ENCODE assay signal across 20 cellular contexts in genomic region chr11:33703234-33703633, GRCh38. TPM values are rescaled to one million over a fixed set of nuclear protein-coding genes. Genes with fewer than 3 reads are reported as not detected.
DNase-seq lines count a peak whose midpoint lies in the region; ATAC-seq, FAIRE-seq and TF ChIP-seq lines count a peak whose summit lies in the region.
"Had no signal": no experiment of that assay in that cellular context is flagged by ENCODE, and none has a peak within 500 bp of the region (broad histone marks: within the 10 kb centered on the region; RNA-seq: fewer than 3 reads in every experiment).

No MANE protein-coding gene starts in this region.

- no peaks in the 10 kb centered on the region for H3K9me1 ChIP-seq in keratinocyte (ENCODE audit: control insufficient read depth, extremely low read depth, insufficient read depth, low read length)

- H3K27ac ChIP-seq in A549 (peak overlapping the region; percentile 78 to 82), adipose tissue (ENCODE audit: low read depth, low read length) (peak overlapping the region; percentile 40), keratinocyte (ENCODE audit: control insufficient read depth, insufficient read depth, low read length) (peak overlapping the region; percentile 97), parathyroid adenoma (peak overlapping the region; percentile 85)
- H3K27ac ChIP-seq: KMS-11 had no signal

- H3K36me3 Mint-ChIP-seq in CD14-positive monocyte = no peaks in the 10 kb centered on the region
- H3K36me3 Mint-ChIP-seq in activated CD4-positive, alpha-beta T cell treated with anti-CD3 and anti-CD28 coated beads for 36 hours (ENCODE audit: low read depth) = no peaks in the 10 kb centered on the region
- H3K36me3 Mint-ChIP-seq: naive thymus-derived CD8-positive, alpha-beta T cell had no signal

- H3K4me2 ChIP-seq in A549 = peak overlapping the region; percentile 86
- no peak overlapping the region for H3K4me2 ChIP-seq in keratinocyte (ENCODE audit: control insufficient read depth, extremely low read depth, insufficient read depth, low read depth, low read length)
- no peak overlapping the region for H3K4me2 ChIP-seq in parathyroid adenoma (ENCODE audit: low read length)
- H3K4me2 ChIP-seq: KMS-11 had no signal

- CTCF ChIA-PET in A549 (lab: Yijun Ruan, JAX) = interaction anchor here (1.4 to 3.9 kb wide), 4 partner anchors 9 to 40 kb away, joined by 6 to 24 read pairs (median 11); no protein-coding TSS in a partner anchor
- CTCF ChIA-PET in activated CD4-positive, alpha-beta T cell treated with anti-CD3 and anti-CD28 coated beads for 36 hours (lab: Charles Lee) = interaction anchor here (3.8 kb wide), 1 partner anchor 12 kb away, joined by 16 read pairs; no protein-coding TSS in a partner anchor

- TF ChIP-seq CTCF in A549 (IDR thresholded peaks at IDR 0.05) (no peak), keratinocyte (optimal IDR thresholded peaks at IDR 0.05 in 1 of 3, IDR thresholded peaks at IDR 0.05 in 1 of 3, conservative IDR thresholded peaks at IDR 0.05 in 1 of 3; ENCODE audit: extremely low read depth in 1 of 3, insufficient read depth in 2 of 3, low read length in 3 of 3) (no peak), parathyroid adenoma (IDR thresholded peaks at IDR 0.05) (no peak), CD14-positive monocyte (IDR thresholded peaks at IDR 0.05) (no peak)

- H3K9me3 Mint-ChIP-seq in CD14-positive monocyte = peaks cover 0 to 4% (median 0%) of the 10 kb centered on the region in 7 donors
- H3K9me3 Mint-ChIP-seq in activated CD4-positive, alpha-beta T cell treated with anti-CD3 and anti-CD28 coated beads for 36 hours (ENCODE audit: low read depth) = no peaks in the 10 kb centered on the region
- H3K9me3 Mint-ChIP-seq: activated T-cell treated with anti-CD3 and anti-CD28 coated beads, Interleukin-2, amount 50 U/mL, for 24 hours; naive thymus-derived CD8-positive, alpha-beta T cell; stimulated activated naive CD8-positive, alpha-beta T cell treated with anti-CD3 and anti-CD28 coated beads, Interleukin-15, Interleukin-2, amounts not matched to agents 100 ng/mL and 50 ng/mL, for 24 hours had no signal

- no peak for TF ChIP-seq POLR2A in A549 (IDR thresholded peaks at IDR 0.05; ENCODE audit: low read length)

- no peak for TF ChIP-seq RAD21 in A549 (conservative IDR thresholded peaks at IDR 0.05 in 1 of 2, IDR thresholded peaks at IDR 0.05 in 1 of 2)

- H3K27me3 Mint-ChIP-seq in CD14-positive monocyte (ENCODE audit: low read depth in 3 of 3) = peaks cover 9 to 14% (median 11%) of the 10 kb centered on the region in 3 donors
- H3K27me3 Mint-ChIP-seq in activated CD4-positive, alpha-beta T cell treated with anti-CD3 and anti-CD28 coated beads for 36 hours = peaks cover 4% of the 10 kb centered on the region
- H3K27me3 Mint-ChIP-seq: T-helper 17 cell had no signal

- H3K36me3 ChIP-seq in keratinocyte (ENCODE audit: control insufficient read depth in 2 of 2, extremely low read depth in 1 of 2, insufficient read depth in 2 of 2, low read length in 2 of 2) (peaks cover 15% of the 10 kb centered on the region in 2 experiments), parathyroid adenoma (ENCODE audit: control insufficient read depth, insufficient read depth, low read length) (no peaks in the 10 kb centered on the region)
- H3K36me3 ChIP-seq: adrenal gland had no signal

- H3K9ac ChIP-seq in keratinocyte (ENCODE audit: control insufficient read depth, extremely low read depth, insufficient read depth, low read length) = no peak overlapping the region
- H3K9ac ChIP-seq in parathyroid adenoma = no peak overlapping the region
- H3K9ac ChIP-seq: KMS-11 had no signal

- no peak overlapping the region for H3K4me3 ChIP-seq in A549
- H3K4me3 ChIP-seq in keratinocyte (ENCODE audit: control insufficient read depth in 2 of 3, extremely low read depth in 1 of 3, insufficient read depth in 2 of 3, low read depth in 1 of 3, low read length in 3 of 3) = no peak overlapping the region
- H3K4me3 ChIP-seq in parathyroid adenoma (ENCODE audit: low read depth, low read length) = no peak overlapping the region
- H3K4me3 ChIP-seq: adrenal gland, sigmoid colon had no signal

- ATAC-seq in A549 = no peak
- no peak for ATAC-seq in activated CD4-positive, alpha-beta T cell treated with anti-CD3 and anti-CD28 coated beads for 36 hours
- ATAC-seq: naive thymus-derived CD8-positive, alpha-beta T cell; T-helper 17 cell had no signal

- TF ChIP-seq EP300 in A549 (IDR thresholded peaks at IDR 0.05) = no peak

- dilution Hi-C loops in keratinocyte (cut with MboI; ENCODE audit: extremely low pct_ligation_motif_present, low sequenced_read_pairs) = no loop called here

- H3K4me1 ChIP-seq in A549 = peaks cover 76% of the 10 kb centered on the region
- H3K4me1 ChIP-seq in keratinocyte (ENCODE audit: control insufficient read depth, extremely low read depth, insufficient read depth, low read length) = peaks cover 69% of the 10 kb centered on the region
- peaks cover 11% of the 10 kb centered on the region for H3K4me1 ChIP-seq in parathyroid adenoma

- no peaks in the 10 kb centered on the region for H3K27me3 ChIP-seq in keratinocyte (ENCODE audit: control insufficient read depth, extremely low read depth, insufficient read depth, low read length)
- H3K27me3 ChIP-seq in parathyroid adenoma (ENCODE audit: control insufficient read depth, insufficient read depth, low read length) = no peaks in the 10 kb centered on the region
- H3K27me3 ChIP-seq: adrenal gland, sigmoid colon had no signal

- H3K9me3 ChIP-seq in A549 (no peaks in the 10 kb centered on the region), keratinocyte (ENCODE audit: control insufficient read depth, low read depth, low read length) (no peaks in the 10 kb centered on the region), parathyroid adenoma (ENCODE audit: control insufficient read depth, low read length) (no peaks in the 10 kb centered on the region)
- H3K9me3 ChIP-seq: adrenal gland, sigmoid colon had no signal

- no peak overlapping the region for H2AFZ ChIP-seq in keratinocyte (ENCODE audit: control insufficient read depth, low read length)
- no peak overlapping the region for H2AFZ ChIP-seq in parathyroid adenoma

- H3K27ac Mint-ChIP-seq in CD14-positive monocyte = no peak overlapping the region
- no peak overlapping the region for H3K27ac Mint-ChIP-seq in activated CD4-positive, alpha-beta T cell treated with anti-CD3 and anti-CD28 coated beads for 36 hours
- H3K27ac Mint-ChIP-seq: activated T-cell treated with anti-CD3 and anti-CD28 coated beads, Interleukin-2, amount 50 U/mL, for 24 hours; naive thymus-derived CD8-positive, alpha-beta T cell; stimulated activated naive CD8-positive, alpha-beta T cell treated with anti-CD3 and anti-CD28 coated beads, Interleukin-15, Interleukin-2, amounts not matched to agents 100 ng/mL and 50 ng/mL, for 24 hours; T-helper 17 cell had no signal

- no peaks in the 10 kb centered on the region for H4K20me1 ChIP-seq in keratinocyte (ENCODE audit: control insufficient read depth, extremely low read depth, insufficient read depth, low read length)

- DNase-seq in A549 (ENCODE audit: low read depth in 1 of 2, low spot score in 1 of 2) (peak in 1 of 2 experiments; percentile 45), keratinocyte (ENCODE audit: low read depth, low spot score) (no peak), CD14-positive monocyte (ENCODE audit: low spot score) (no peak)
- DNase-seq in stimulated activated naive CD4-positive, alpha-beta T cell treated with Interleukin-2 at 50 U/mL for 16 hours (lab: John Stamatoyannopoulos, UW) = no peak
- no peak for DNase-seq in stimulated activated CD4-positive, alpha-beta T cell treated with anti-CD3 and anti-CD28 coated beads, Interleukin-2, amount 100 ng/mL, for 48 hours
- no peak for DNase-seq in activated CD4-positive, alpha-beta T cell treated with anti-CD3 and anti-CD28 coated beads for 36 hours
- DNase-seq: activated CD4-positive, alpha-beta T cell treated with anti-CD3 and anti-CD28 coated beads for 48 hours; activated T-cell treated with anti-CD3 and anti-CD28 coated beads, Interleukin-2, amount 50 U/mL, for 24 hours; cortex of kidney; naive thymus-derived CD8-positive, alpha-beta T cell; NCI-H187; NCI-H510A treated with DMSO at 0.1 percent for 48 hours; sigmoid colon; T-helper 17 cell had no signal

- 44% methylated on average over 5 of the region's 5 CpGs for WGBS in A549 (ENCODE audit: missing lambda C conversion rate)
- WGBS in adipose tissue, 3 donors = 48 to 71% (median 66%) methylated on average over 5 of the region's 5 CpGs

- H3K79me2 ChIP-seq in keratinocyte (ENCODE audit: control insufficient read depth, insufficient read depth, low read length) (peaks cover 7% of the 10 kb centered on the region), parathyroid adenoma (no peaks in the 10 kb centered on the region)

- FAIRE-seq in A549 (lab: Jason Lieb, UNC) (no peak), keratinocyte (lab: Jason Lieb, UNC) (no peak)
- FAIRE-seq: H54 had no signal

- POLR2A ChIA-PET in A549 (lab: Yijun Ruan, JAX) = interaction anchor here (5.2 kb wide), 1 partner anchor 13 kb away, joined by 74 read pairs; no protein-coding TSS in a partner anchor
- POLR2A ChIA-PET in activated CD4-positive, alpha-beta T cell treated with anti-CD3 and anti-CD28 coated beads for 36 hours (lab: Charles Lee) = no interaction called here

- intact Hi-C loops in CD14-positive monocyte (cut with micrococcal nuclease) = no loop called here
- intact Hi-C loops in activated CD4-positive, alpha-beta T cell treated with anti-CD3 and anti-CD28 coated beads for 36 hours (cut with DNase I, micrococcal nuclease) = loop anchor here in 1 of 2 experiments (5.0 kb wide), 1 partner anchor 1121 kb away; the partner anchor contains the start of gene EIF3M

- H3K4me3 Mint-ChIP-seq in CD14-positive monocyte = no peak overlapping the region
- H3K4me3 Mint-ChIP-seq in activated CD4-positive, alpha-beta T cell treated with anti-CD3 and anti-CD28 coated beads for 36 hours = no peak overlapping the region
- H3K4me3 Mint-ChIP-seq: activated T-cell treated with anti-CD3 and anti-CD28 coated beads, Interleukin-2, amount 50 U/mL, for 24 hours; naive thymus-derived CD8-positive, alpha-beta T cell; stimulated activated naive CD8-positive, alpha-beta T cell treated with anti-CD3 and anti-CD28 coated beads, Interleukin-15, Interleukin-2, amounts not matched to agents 100 ng/mL and 50 ng/mL, for 24 hours had no signal

- peaks cover 21% of the 10 kb centered on the region for H3K4me1 Mint-ChIP-seq in CD14-positive monocyte
- peaks cover 10% of the 10 kb centered on the region for H3K4me1 Mint-ChIP-seq in activated CD4-positive, alpha-beta T cell treated with anti-CD3 and anti-CD28 coated beads for 36 hours

RNA-seq across cellular contexts. Expression of gene C11orf91, which starts 2.6 kb away (rescaled TPM):
- polyA plus RNA-seq in A549 (2011; rRNA removed) = 0.42 TPM in 1 of 2 replicates, not detected in the other
- 0.05 TPM in 2 replicates for polyA plus RNA-seq in A549 (2012; cell fraction: cytosol; rRNA removed)
- 0.40 and 4.8 TPM in 2 replicates for polyA plus RNA-seq in A549 (2012; cell fraction: nucleus; rRNA removed)
- 0.15 to 0.34 TPM in 2 of 3 replicates, not detected in the other for polyA plus RNA-seq in A549 (2017; fragmentation: RNase III; extraction: RNeasy Plus Mini Kit Qiagen cat#74134 plus additional on column Dnase treatment)
- polyA minus RNA-seq in A549 (2011; rRNA and poly(A)+ RNA removed) = not detected in 2 replicates
- polyA plus RNA-seq in adipose tissue = under 1 TPM in 1 of 3 donors, not detected in 2; 0.40 TPM
- polyA plus RNA-seq in keratinocyte = 0.10 to 0.16 TPM (median 0.10 TPM) in 3 replicates
- not detected for polyA plus RNA-seq in keratinocyte (2011; ENCODE audit: low read depth)
- not detected in 2 replicates for polyA plus RNA-seq in keratinocyte (2011; cell fraction: cytosol; rRNA removed)
- polyA plus RNA-seq in keratinocyte (2011; cell fraction: nucleus; rRNA removed) = 0.36 TPM in 1 of 2 replicates, not detected in the other
- polyA plus RNA-seq in keratinocyte (2012; ENCODE audit: low replicate concordance) = 0.18 TPM in 1 of 2 replicates, not detected in the other
- polyA minus RNA-seq in keratinocyte = not detected in 3 replicates
- not detected for polyA minus RNA-seq in keratinocyte (2011; cell fraction: cytosol; rRNA and poly(A)+ RNA removed)
- polyA minus RNA-seq in keratinocyte (2011; cell fraction: nucleus; rRNA and poly(A)+ RNA removed) = 1.2 TPM in 1 of 2 replicates, not detected in the other
- not detected for polyA plus RNA-seq in CD14-positive monocyte
- not detected for total RNA-seq in activated CD4-positive, alpha-beta T cell treated with anti-CD3 and anti-CD28 coated beads for 36 hours
- total RNA-seq: adrenal gland, sigmoid colon, T-helper 17 cell had no signal
- polyA plus RNA-seq: naive thymus-derived CD8-positive, alpha-beta T cell; sigmoid colon had no signal

RNA-seq across cellular contexts. Expression of gene CD59, which starts 33.0 kb away (rescaled TPM):
- polyA plus RNA-seq in A549 (2011; rRNA removed) (335 and 499 TPM in 2 replicates), A549 (2017; fragmentation: RNase III; extraction: RNeasy Plus Mini Kit Qiagen cat#74134 plus additional on column Dnase treatment) (358 to 439 TPM (median 375 TPM) in 3 replicates), adipose tissue (100 to 1,000 TPM in 2 of 3 donors, 10 to 100 TPM in 1; 93.3 to 524 (median 148) TPM), keratinocyte (1,349 to 1,804 TPM (median 1,403 TPM) in 3 replicates), CD14-positive monocyte (10 to 100 TPM; 21.1 to 34.9 TPM)
- polyA plus RNA-seq in A549 (2012; cell fraction: cytosol; rRNA removed) = 214 and 235 TPM in 2 replicates
- polyA plus RNA-seq in A549 (2012; cell fraction: nucleus; rRNA removed) = 88.8 and 160 TPM in 2 replicates
- polyA minus RNA-seq in A549 (2011; rRNA and poly(A)+ RNA removed) = 189 and 242 TPM in 2 replicates
- polyA plus RNA-seq in keratinocyte (2011; ENCODE audit: low read depth) = 138 TPM
- 1,041 and 1,596 TPM in 2 replicates for polyA plus RNA-seq in keratinocyte (2011; cell fraction: cytosol; rRNA removed)
- 1,467 and 1,504 TPM in 2 replicates for polyA plus RNA-seq in keratinocyte (2011; cell fraction: nucleus; rRNA removed)
- polyA plus RNA-seq in keratinocyte (2012; ENCODE audit: low replicate concordance) = 746 and 1,053 TPM in 2 replicates
- 691 to 1,393 TPM (median 1,095 TPM) in 3 replicates for polyA minus RNA-seq in keratinocyte
- polyA minus RNA-seq in keratinocyte (2011; cell fraction: cytosol; rRNA and poly(A)+ RNA removed) = 314 TPM
- polyA minus RNA-seq in keratinocyte (2011; cell fraction: nucleus; rRNA and poly(A)+ RNA removed) = 626 and 1,149 TPM in 2 replicates
- 10 to 100 TPM; 58.2 to 60.0 TPM for total RNA-seq in activated CD4-positive, alpha-beta T cell treated with anti-CD3 and anti-CD28 coated beads for 36 hours

Comparison
In these comparisons a context has a peak if more than half of its experiments do, and no peak if none do; other contexts are left out.
1. H3K27ac ChIP-seq: peak in every context shown above with its lines; median percentile 97 in keratinocyte; 85 in parathyroid adenoma; 80 in A549; 40 in adipose tissue.